9 cellular contexts compared by ENCODE assay signal in the genomic region with DNA sequence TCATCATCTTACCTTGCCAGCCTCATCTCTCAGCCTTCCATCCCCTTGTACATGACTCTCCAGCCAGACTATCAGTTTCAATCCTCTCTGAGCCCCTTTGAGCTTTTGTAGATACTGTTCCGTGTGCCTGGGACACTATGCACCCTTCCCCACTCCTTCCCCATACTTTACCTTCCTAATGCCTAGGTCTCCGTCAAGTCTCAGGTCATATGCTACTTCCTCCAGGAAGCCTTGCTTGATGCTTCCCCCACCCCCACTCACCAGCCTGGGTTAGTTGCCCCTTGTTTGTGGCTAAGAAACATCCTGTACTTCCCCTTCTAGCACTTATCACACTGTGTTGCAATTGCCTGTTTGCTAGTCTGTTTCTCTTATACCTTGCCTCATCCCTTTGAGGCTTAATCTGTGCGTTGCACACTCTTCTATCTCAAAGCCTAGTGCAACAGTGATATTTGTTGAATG. TPM values are rescaled to one million over a fixed set of nuclear protein-coding genes. Genes with fewer than 3 reads are reported as not detected.
DNase-seq lines count a peak whose midpoint lies in the region; ATAC-seq and TF ChIP-seq lines count a peak whose summit lies in the region.
"Had no signal": no experiment of that assay in that cellular context is flagged by ENCODE, and none has a peak within 500 bp of the region (broad histone marks: within the 10 kb centered on the region; RNA-seq: fewer than 3 reads in every experiment).

No MANE protein-coding gene starts in this region.

- no peak overlapping the region for H3K4me2 ChIP-seq in SK-N-SH
- no peak overlapping the region for H3K4me2 ChIP-seq in smooth muscle cell

- H3K9ac ChIP-seq in SK-N-SH: no peak overlapping the region
- H3K9ac ChIP-seq in smooth muscle cell (ENCODE audit: low read depth): no peak overlapping the region

- H4K20me1 ChIP-seq in SK-N-SH (ENCODE audit: insufficient read depth): no peaks in the 10 kb centered on the region
- no peaks in the 10 kb centered on the region for H4K20me1 ChIP-seq in smooth muscle cell (ENCODE audit: low read depth)

- H3K4me3 ChIP-seq in heart left ventricle (peak overlapping the region in 1 of 12 donors; percentile 30), thymus (ENCODE audit: low read length) (peak overlapping the region; percentile 29), SK-N-SH (ENCODE audit: low read depth in 2 of 2, low read length in 1 of 2) (no peak overlapping the region), smooth muscle cell (no peak overlapping the region)
- H3K4me3 ChIP-seq: thyroid gland had no signal

- H3K27me3 ChIP-seq in heart left ventricle: no peaks in the 10 kb centered on the region
- no peaks in the 10 kb centered on the region for H3K27me3 ChIP-seq in thymus (ENCODE audit: control insufficient read depth, insufficient read depth)
- no peaks in the 10 kb centered on the region for H3K27me3 ChIP-seq in SK-N-SH (ENCODE audit: insufficient read depth)
- no peaks in the 10 kb centered on the region for H3K27me3 ChIP-seq in smooth muscle cell (ENCODE audit: low read depth)
- H3K27me3 ChIP-seq: thyroid gland had no signal

- 82 to 91% (median 85%) methylated on average over 3 of the region's 3 CpGs for WGBS in heart left ventricle, 4 donors
- WGBS in thymus: 12% methylated on average over 3 of the region's 3 CpGs
- WGBS in SK-N-SH (ENCODE audit: low lambda C conversion rate): 96% methylated on average over 3 of the region's 3 CpGs
- WGBS in smooth muscle cell (ENCODE audit: low lambda C conversion rate): 75% methylated on average over 3 of the region's 3 CpGs

- H3K4me1 ChIP-seq in heart left ventricle (peaks cover 0 to 99% (median 21%) of the 10 kb centered on the region in 12 donors), thymus (ENCODE audit: control insufficient read depth, insufficient read depth, low read length) (peaks cover 13% of the 10 kb centered on the region), SK-N-SH (ENCODE audit: control insufficient read depth in 1 of 2, insufficient read depth in 2 of 2, low read depth in 1 of 2, low read length in 1 of 2) (peaks cover 3 to 6% of the 10 kb centered on the region in 2 experiments; a peak in 2 of 4 replicates), smooth muscle cell (ENCODE audit: low read depth) (peaks cover 10% of the 10 kb centered on the region)

- no peak for TF ChIP-seq RAD21 in SK-N-SH (IDR thresholded peaks at IDR 0.05; ENCODE audit: low read length)

- no peaks in the 10 kb centered on the region for H3K9me2 ChIP-seq in SK-N-SH

- CTCF ChIA-PET in SK-N-SH (lab: Yijun Ruan, JAX): interaction anchor here (1.3 to 4.0 kb wide), 3 partner anchors 10 to 18 kb away, joined by 3 to 36 read pairs (median 4); no protein-coding TSS in a partner anchor

- no peak for TF ChIP-seq CTCF in heart left ventricle (IDR thresholded peaks at IDR 0.05)
- TF ChIP-seq CTCF in SK-N-SH (IDR thresholded peaks at IDR 0.05): no peak
- TF ChIP-seq CTCF in smooth muscle cell (IDR thresholded peaks at IDR 0.05; ENCODE audit: borderline replicate concordance, insufficient read depth, poor library complexity, severe bottlenecking): no peak

- TF ChIP-seq EP300 in SK-N-SH (IDR thresholded peaks at IDR 0.05; ENCODE audit: borderline replicate concordance in 1 of 2, low read depth in 1 of 2, low read length in 1 of 2): no peak

- POLR2A ChIA-PET in SK-N-SH (lab: Yijun Ruan, JAX): interaction anchor here (1.7 kb wide), 1 partner anchor 10 kb away, joined by 3 read pairs; no protein-coding TSS in a partner anchor

- H3F3A ChIP-seq in SK-N-SH (replicated peaks; ENCODE audit: insufficient read depth): peaks cover 5% of the 10 kb centered on the region
- peaks cover 8% of the 10 kb centered on the region for H3F3A ChIP-seq in smooth muscle cell (ENCODE audit: low read depth)

- intact Hi-C loops in heart left ventricle (cut with DNase I): no loop called here

- DNase-seq in activated T-cell treated with anti-CD3 and anti-CD28 coated beads for 1 hour (ENCODE audit: low read depth) (peak; percentile 63), activated T-cell treated with anti-CD3 and anti-CD28 coated beads for 4 hours (no peak), heart left ventricle (peak in 2 of 5 donors; percentile 46 to 55), SK-N-SH (no peak), smooth muscle cell (lab: John Stamatoyannopoulos, UW; ENCODE audit: unreplicated experiment) (no peak)
- DNase-seq in activated CD4-positive, alpha-beta T cell treated with anti-CD3 and anti-CD28 coated beads for 48 hours: peak; percentile 64

- H3K79me2 ChIP-seq in SK-N-SH (ENCODE audit: insufficient read depth) (no peaks in the 10 kb centered on the region), smooth muscle cell (ENCODE audit: low read depth) (no peaks in the 10 kb centered on the region)

- H3K9me3 ChIP-seq in heart left ventricle: no peaks in the 10 kb centered on the region
- no peaks in the 10 kb centered on the region for H3K9me3 ChIP-seq in thymus (ENCODE audit: control insufficient read depth)
- H3K9me3 ChIP-seq in SK-N-SH: no peaks in the 10 kb centered on the region
- H3K9me3 ChIP-seq in smooth muscle cell (replicated peaks; ENCODE audit: low read depth): no peaks in the 10 kb centered on the region
- H3K9me3 ChIP-seq: thyroid gland had no signal

- no peak for TF ChIP-seq POLR2A in heart left ventricle (IDR thresholded peaks at IDR 0.05)

- ATAC-seq in heart left ventricle (peak; percentile 23 to 61 (median 34)), HG02798 (IDR thresholded peaks at IDR 0.05; ENCODE audit: poor library complexity, unreplicated experiment) (no peak)

- H3K36me3 ChIP-seq in heart left ventricle (no peaks in the 10 kb centered on the region), thymus (ENCODE audit: control insufficient read depth, insufficient read depth) (no peaks in the 10 kb centered on the region), SK-N-SH (replicated peaks in 1 of 2; ENCODE audit: control insufficient read depth in 1 of 2, insufficient read depth in 2 of 2, low read length in 1 of 2) (no peaks in the 10 kb centered on the region), smooth muscle cell (ENCODE audit: low read depth) (no peaks in the 10 kb centered on the region)
- H3K36me3 ChIP-seq: thyroid gland had no signal

- H2AFZ ChIP-seq in SK-N-SH (ENCODE audit: low read depth) (no peak overlapping the region), smooth muscle cell (ENCODE audit: low read depth) (no peak overlapping the region)

- H3K27ac ChIP-seq in heart left ventricle (peak overlapping the region in 1 of 12 donors; percentile 98), thymus (ENCODE audit: low read depth) (peak overlapping the region; percentile 83), SK-N-SH (ENCODE audit: low read depth in 2 of 2, low read length in 1 of 2) (no peak overlapping the region), smooth muscle cell (ENCODE audit: low read depth) (no peak overlapping the region)
- H3K27ac ChIP-seq: thyroid gland had no signal

TF ChIP-seq in SK-N-SH, 30 proteins besides CTCF, POLR2A, EP300 and RAD21 (continues in another document):
- TF ChIP-seq SMC3 (IDR thresholded peaks at IDR 0.05; ENCODE audit: low read depth, low read length): no peak
- TF ChIP-seq, protein P1, sequence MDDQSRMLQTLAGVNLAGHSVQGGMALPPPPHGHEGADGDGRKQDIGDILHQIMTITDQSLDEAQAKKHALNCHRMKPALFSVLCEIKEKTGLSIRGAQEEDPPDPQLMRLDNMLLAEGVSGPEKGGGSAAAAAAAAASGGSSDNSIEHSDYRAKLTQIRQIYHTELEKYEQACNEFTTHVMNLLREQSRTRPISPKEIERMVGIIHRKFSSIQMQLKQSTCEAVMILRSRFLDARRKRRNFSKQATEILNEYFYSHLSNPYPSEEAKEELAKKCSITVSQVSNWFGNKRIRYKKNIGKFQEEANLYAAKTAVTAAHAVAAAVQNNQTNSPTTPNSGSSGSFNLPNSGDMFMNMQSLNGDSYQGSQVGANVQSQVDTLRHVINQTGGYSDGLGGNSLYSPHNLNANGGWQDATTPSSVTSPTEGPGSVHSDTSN (IDR thresholded peaks at IDR 0.05): no peak
- TF ChIP-seq, protein P2, sequence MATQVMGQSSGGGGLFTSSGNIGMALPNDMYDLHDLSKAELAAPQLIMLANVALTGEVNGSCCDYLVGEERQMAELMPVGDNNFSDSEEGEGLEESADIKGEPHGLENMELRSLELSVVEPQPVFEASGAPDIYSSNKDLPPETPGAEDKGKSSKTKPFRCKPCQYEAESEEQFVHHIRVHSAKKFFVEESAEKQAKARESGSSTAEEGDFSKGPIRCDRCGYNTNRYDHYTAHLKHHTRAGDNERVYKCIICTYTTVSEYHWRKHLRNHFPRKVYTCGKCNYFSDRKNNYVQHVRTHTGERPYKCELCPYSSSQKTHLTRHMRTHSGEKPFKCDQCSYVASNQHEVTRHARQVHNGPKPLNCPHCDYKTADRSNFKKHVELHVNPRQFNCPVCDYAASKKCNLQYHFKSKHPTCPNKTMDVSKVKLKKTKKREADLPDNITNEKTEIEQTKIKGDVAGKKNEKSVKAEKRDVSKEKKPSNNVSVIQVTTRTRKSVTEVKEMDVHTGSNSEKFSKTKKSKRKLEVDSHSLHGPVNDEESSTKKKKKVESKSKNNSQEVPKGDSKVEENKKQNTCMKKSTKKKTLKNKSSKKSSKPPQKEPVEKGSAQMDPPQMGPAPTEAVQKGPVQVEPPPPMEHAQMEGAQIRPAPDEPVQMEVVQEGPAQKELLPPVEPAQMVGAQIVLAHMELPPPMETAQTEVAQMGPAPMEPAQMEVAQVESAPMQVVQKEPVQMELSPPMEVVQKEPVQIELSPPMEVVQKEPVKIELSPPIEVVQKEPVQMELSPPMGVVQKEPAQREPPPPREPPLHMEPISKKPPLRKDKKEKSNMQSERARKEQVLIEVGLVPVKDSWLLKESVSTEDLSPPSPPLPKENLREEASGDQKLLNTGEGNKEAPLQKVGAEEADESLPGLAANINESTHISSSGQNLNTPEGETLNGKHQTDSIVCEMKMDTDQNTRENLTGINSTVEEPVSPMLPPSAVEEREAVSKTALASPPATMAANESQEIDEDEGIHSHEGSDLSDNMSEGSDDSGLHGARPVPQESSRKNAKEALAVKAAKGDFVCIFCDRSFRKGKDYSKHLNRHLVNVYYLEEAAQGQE (IDR thresholded peaks at IDR 0.05; ENCODE audit: low read depth, low read length): no peak
- no peak for TF ChIP-seq SIN3A (IDR thresholded peaks at IDR 0.05; ENCODE audit: borderline replicate concordance, low read depth, low read length)
- no peak for TF ChIP-seq TAF1 (IDR thresholded peaks at IDR 0.05; ENCODE audit: borderline replicate concordance, low read depth, low read length)

RNA-seq across cellular contexts. Expression of a gene that starts 6.7 kb away (rescaled TPM):
- 10 to 100 TPM; 14.3 to 30.8 (median 18.4) TPM for total RNA-seq in heart left ventricle
- 10 to 100 TPM in 1 of 2 donors, 1 to 10 TPM in 1; 7.1 to 10.5 TPM for polyA plus RNA-seq in heart left ventricle
- polyA plus RNA-seq in thymus: 57.6 TPM
- polyA plus RNA-seq in SK-N-SH (2012; rRNA removed): 9.3 and 10.8 TPM in 2 replicates
- 9.3 and 9.6 TPM in 2 replicates for polyA plus RNA-seq in SK-N-SH (2012; cell fraction: cytosol; rRNA removed)
- polyA plus RNA-seq in SK-N-SH (2012; cell fraction: nucleus; rRNA removed): 45.6 and 46.7 TPM in 2 replicates
- total RNA-seq in smooth muscle cell: 25.5 and 26.2 TPM in 2 replicates
- 17.1 and 18.8 TPM in 2 replicates for polyA plus RNA-seq in smooth muscle cell

Comparison
In these comparisons a context has a peak if more than half of its experiments do, and no peak if none do; other contexts are left out.
1. DNase-seq: peak in activated T-cell treated with anti-CD3 and anti-CD28 coated beads for 1 hour (single experiment) and activated CD4-positive, alpha-beta T cell treated with anti-CD3 and anti-CD28 coated beads for 48 hours (single experiment); none in activated T-cell treated with anti-CD3 and anti-CD28 coated beads for 4 hours (single experiment), SK-N-SH (single experiment) and smooth muscle cell (single experiment).